In genomic region chr14:63893701-63894458, GRCh38 we compare ENCODE assay signal across 11 cellular contexts. TPM values are rescaled to one million over a fixed set of nuclear protein-coding genes. Genes with fewer than 3 reads are reported as not detected.
DNase-seq lines count a peak whose midpoint lies in the region; ATAC-seq lines count a peak whose summit lies in the region.
"Had no signal": no experiment of that assay in that cellular context is flagged by ENCODE, and none has a peak within 500 bp of the region (broad histone marks: within the 10 kb centered on the region; RNA-seq: fewer than 3 reads in every experiment).

No MANE protein-coding gene starts in this region.

- H3K27ac ChIP-seq in adipose tissue (ENCODE audit: low read depth, low read length) = peak overlapping the region; percentile 48

- H3K9me3 Mint-ChIP-seq in activated naive CD8-positive, alpha-beta T cell treated with anti-CD3 and anti-CD28 coated beads, Interleukin-2, amount 50 U/mL, for 24 hours = no peaks in the 10 kb centered on the region
- H3K9me3 Mint-ChIP-seq: naive B cell had no signal

- no peaks in the 10 kb centered on the region for H3K36me3 Mint-ChIP-seq in activated naive CD8-positive, alpha-beta T cell treated with anti-CD3 and anti-CD28 coated beads, Interleukin-2, amount 50 U/mL, for 24 hours (ENCODE audit: low read depth)
- H3K36me3 Mint-ChIP-seq: naive B cell had no signal

- peak; percentile 71 to 93 for ATAC-seq in left cardiac atrium
- ATAC-seq in activated naive CD8-positive, alpha-beta T cell treated with anti-CD3 and anti-CD28 coated beads, Interleukin-2, amount 50 U/mL, for 24 hours = no peak

- WGBS in adipose tissue, 3 donors = 21 to 51% (median 43%) methylated on average over 5 of the region's 5 CpGs

- H3K27me3 Mint-ChIP-seq in activated naive CD8-positive, alpha-beta T cell treated with anti-CD3 and anti-CD28 coated beads, Interleukin-2, amount 50 U/mL, for 24 hours = no peaks in the 10 kb centered on the region
- H3K27me3 Mint-ChIP-seq: naive B cell had no signal

- H3K4me3 Mint-ChIP-seq in activated naive CD8-positive, alpha-beta T cell treated with anti-CD3 and anti-CD28 coated beads, Interleukin-2, amount 50 U/mL, for 24 hours = no peak overlapping the region
- H3K4me3 Mint-ChIP-seq: naive B cell had no signal

- H3K4me1 Mint-ChIP-seq in activated naive CD8-positive, alpha-beta T cell treated with anti-CD3 and anti-CD28 coated beads, Interleukin-2, amount 50 U/mL, for 24 hours = peaks cover 11% of the 10 kb centered on the region

- intact Hi-C loops in left cardiac atrium (cut with DNase I) = no loop called here

- DNase-seq in EL = peak; percentile 81
- DNase-seq in left cardiac atrium = peak; percentile 75
- DNase-seq in renal cortical epithelial cell (ENCODE audit: low read depth) = peak; percentile 96
- no peak for DNase-seq in activated naive CD8-positive, alpha-beta T cell treated with anti-CD3 and anti-CD28 coated beads, Interleukin-2, amount 50 U/mL, for 24 hours
- no peak for DNase-seq in NCI-H2196 (lab: John Stamatoyannopoulos, UW; ENCODE audit: unreplicated experiment)
- no peak for DNase-seq in medulla oblongata (ENCODE audit: extremely low spot score)
- no peak for DNase-seq in SIG-M5 (lab: John Stamatoyannopoulos, UW)
- DNase-seq: activated gamma-delta T cell, naive B cell, NCI-H748 treated with DMSO at 0.1 percent for 48 hours had no signal

- no peak overlapping the region for H3K27ac Mint-ChIP-seq in activated naive CD8-positive, alpha-beta T cell treated with anti-CD3 and anti-CD28 coated beads, Interleukin-2, amount 50 U/mL, for 24 hours

RNA-seq across cellular contexts. Expression of gene SYNE2, which starts 41.1 kb away (rescaled TPM):
- 10 to 100 TPM; 25.3 to 39.6 (median 32.3) TPM for polyA plus RNA-seq in adipose tissue
- total RNA-seq in left cardiac atrium (100 to 1,000 TPM in 1 of 2 donors, 10 to 100 TPM in 1; 96.3 to 173 TPM), renal cortical epithelial cell (74.3 and 261 TPM in 2 replicates)

Comparison
In these comparisons a context has a peak if more than half of its experiments do, and no peak if none do; other contexts are left out.
1. DNase-seq: peak in EL (single experiment), left cardiac atrium (single experiment) and renal cortical epithelial cell (single experiment); none in activated naive CD8-positive, alpha-beta T cell treated with anti-CD3 and anti-CD28 coated beads, Interleukin-2, amount 50 U/mL, for 24 hours (single experiment), NCI-H2196 (single experiment), medulla oblongata (single experiment) and SIG-M5 (single experiment).